In the genomic region with DNA sequence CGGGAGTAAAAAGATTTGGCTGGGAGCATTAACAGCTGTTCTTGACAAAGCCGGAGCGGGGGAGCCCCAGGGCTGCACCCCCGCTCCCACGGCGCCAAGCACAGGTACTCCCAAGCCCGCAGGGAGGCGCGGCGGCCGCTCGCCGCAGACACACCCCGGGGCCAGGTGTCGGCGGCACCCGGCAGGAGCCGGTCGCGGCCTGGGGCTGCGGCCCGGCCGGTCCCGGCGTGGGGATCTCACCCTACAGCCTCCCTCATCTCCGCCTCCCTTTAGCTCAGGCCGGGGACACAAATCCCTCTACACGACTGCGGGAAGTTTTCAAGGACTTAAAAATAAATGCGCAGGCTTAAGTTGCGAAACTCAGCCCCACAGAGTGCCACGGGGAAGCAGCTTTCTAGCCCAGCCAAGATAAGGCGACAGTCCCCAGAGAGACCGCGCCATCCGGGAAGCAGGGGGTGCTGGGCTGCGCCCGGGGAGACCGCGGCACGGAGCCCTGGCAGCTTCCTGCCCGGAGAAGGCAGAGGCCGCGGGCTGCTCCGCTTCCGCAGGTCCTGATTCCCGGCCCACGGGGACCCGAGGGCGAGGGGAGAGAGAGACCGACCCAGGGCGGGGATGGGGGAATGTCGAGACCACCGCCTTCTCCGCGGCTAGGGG, we compare ENCODE assay signal across 1 cellular context.
TF ChIP-seq lines count a peak whose summit lies in the region.

No MANE protein-coding gene starts in this region.

TF ChIP-seq in HEK293, 187 proteins besides CTCF, POLR2A, EP300 and RAD21 (continued from another document):
- TF ChIP-seq ZFP3 (tag by site-specific recombination; IDR thresholded peaks at IDR 0.05; ENCODE audit: low read depth) (no peak), ZNF561 (tag by site-specific recombination; IDR thresholded peaks at IDR 0.05; ENCODE audit: borderline replicate concordance) (peak; percentile 39; the same call in 1 of the 2 replicates), ZNF624 (tag by site-specific recombination; IDR thresholded peaks at IDR 0.05) (no peak), ZNF175 (tag by site-specific recombination; IDR thresholded peaks at IDR 0.05) (no peak), WT1 (tag by site-specific recombination; IDR thresholded peaks at IDR 0.05) (0 out of 2 replicates have a peak, but pooled peaks have one; percentile 9), ZNF132 (tag by site-specific recombination; IDR thresholded peaks at IDR 0.05; ENCODE audit: borderline replicate concordance) (no peak), ZNF501 (tag by site-specific recombination; IDR thresholded peaks at IDR 0.05) (no peak), ZNF311 (tag by site-specific recombination; IDR thresholded peaks at IDR 0.05; ENCODE audit: borderline replicate concordance) (no peak), ZBTB48 (tag by site-specific recombination; IDR thresholded peaks at IDR 0.05) (0 out of 2 replicates have a peak, but pooled peaks have one; percentile 68), ZNF510 (tag by site-specific recombination; IDR thresholded peaks at IDR 0.05; ENCODE audit: insufficient replicate concordance) (no peak), ZNF335 (tag by site-specific recombination; conservative IDR thresholded peaks at IDR 0.05) (peak; percentile 64), GLIS2 (tag by site-specific recombination; IDR thresholded peaks at IDR 0.05) (peak; percentile 69), ZNF548 (tag by site-specific recombination; IDR thresholded peaks at IDR 0.05) (no peak), ZNF2 (tag by site-specific recombination; IDR thresholded peaks at IDR 0.05) (peak; percentile 41; the same call in 1 of the 2 replicates), ZNF302 (tag by site-specific recombination; IDR thresholded peaks at IDR 0.05; ENCODE audit: low read depth) (no peak), MEIS1 (CRISPR knock-in tag; IDR thresholded peaks at IDR 0.05; ENCODE audit: borderline replicate concordance) (no peak), ZNF626 (tag by site-specific recombination; IDR thresholded peaks at IDR 0.05) (no peak), ZFP37 (tag by site-specific recombination; IDR thresholded peaks at IDR 0.05) (no peak), ZNF623 (tag by site-specific recombination; IDR thresholded peaks at IDR 0.05) (no peak), TCF7L2 (IDR thresholded peaks at IDR 0.05; ENCODE audit: borderline replicate concordance, low read depth, low read length) (no peak), ZNF362 (tag by site-specific recombination; IDR thresholded peaks at IDR 0.05) (no peak), ZNF423 (tag by site-specific recombination; IDR thresholded peaks at IDR 0.05) (peak; percentile 40; the same call in 1 of the 2 replicates), BCL11B (tag by site-specific recombination; IDR thresholded peaks at IDR 0.05; ENCODE audit: low read depth) (no peak), ZNF16 (tag by site-specific recombination; IDR thresholded peaks at IDR 0.05; ENCODE audit: low read depth) (no peak), REPIN1 (tag by site-specific recombination; IDR thresholded peaks at IDR 0.05; ENCODE audit: low read depth) (no peak), ZNF488 (tag by site-specific recombination; IDR thresholded peaks at IDR 0.05) (no peak), SALL2 (tag by site-specific recombination; IDR thresholded peaks at IDR 0.05; ENCODE audit: borderline replicate concordance) (no peak), ZNF248 (tag by site-specific recombination; IDR thresholded peaks at IDR 0.05) (no peak), KLF10 (tag by site-specific recombination; IDR thresholded peaks at IDR 0.05) (peak; percentile 32; the same call in 1 of the 2 replicates), KLF9 (tag by site-specific recombination; IDR thresholded peaks at IDR 0.05; ENCODE audit: low read depth) (no peak), ZNF239 (tag by site-specific recombination; IDR thresholded peaks at IDR 0.05) (no peak), ZBTB20 (tag by site-specific recombination; IDR thresholded peaks at IDR 0.05) (peak; percentile 60; the same call in 1 of the 2 replicates), ZEB2 (tag by site-specific recombination; IDR thresholded peaks at IDR 0.05) (peak; percentile 14), AEBP2 (tag by site-specific recombination; IDR thresholded peaks at IDR 0.05; ENCODE audit: borderline replicate concordance) (no peak)
- TF ChIP-seq, protein P1, sequence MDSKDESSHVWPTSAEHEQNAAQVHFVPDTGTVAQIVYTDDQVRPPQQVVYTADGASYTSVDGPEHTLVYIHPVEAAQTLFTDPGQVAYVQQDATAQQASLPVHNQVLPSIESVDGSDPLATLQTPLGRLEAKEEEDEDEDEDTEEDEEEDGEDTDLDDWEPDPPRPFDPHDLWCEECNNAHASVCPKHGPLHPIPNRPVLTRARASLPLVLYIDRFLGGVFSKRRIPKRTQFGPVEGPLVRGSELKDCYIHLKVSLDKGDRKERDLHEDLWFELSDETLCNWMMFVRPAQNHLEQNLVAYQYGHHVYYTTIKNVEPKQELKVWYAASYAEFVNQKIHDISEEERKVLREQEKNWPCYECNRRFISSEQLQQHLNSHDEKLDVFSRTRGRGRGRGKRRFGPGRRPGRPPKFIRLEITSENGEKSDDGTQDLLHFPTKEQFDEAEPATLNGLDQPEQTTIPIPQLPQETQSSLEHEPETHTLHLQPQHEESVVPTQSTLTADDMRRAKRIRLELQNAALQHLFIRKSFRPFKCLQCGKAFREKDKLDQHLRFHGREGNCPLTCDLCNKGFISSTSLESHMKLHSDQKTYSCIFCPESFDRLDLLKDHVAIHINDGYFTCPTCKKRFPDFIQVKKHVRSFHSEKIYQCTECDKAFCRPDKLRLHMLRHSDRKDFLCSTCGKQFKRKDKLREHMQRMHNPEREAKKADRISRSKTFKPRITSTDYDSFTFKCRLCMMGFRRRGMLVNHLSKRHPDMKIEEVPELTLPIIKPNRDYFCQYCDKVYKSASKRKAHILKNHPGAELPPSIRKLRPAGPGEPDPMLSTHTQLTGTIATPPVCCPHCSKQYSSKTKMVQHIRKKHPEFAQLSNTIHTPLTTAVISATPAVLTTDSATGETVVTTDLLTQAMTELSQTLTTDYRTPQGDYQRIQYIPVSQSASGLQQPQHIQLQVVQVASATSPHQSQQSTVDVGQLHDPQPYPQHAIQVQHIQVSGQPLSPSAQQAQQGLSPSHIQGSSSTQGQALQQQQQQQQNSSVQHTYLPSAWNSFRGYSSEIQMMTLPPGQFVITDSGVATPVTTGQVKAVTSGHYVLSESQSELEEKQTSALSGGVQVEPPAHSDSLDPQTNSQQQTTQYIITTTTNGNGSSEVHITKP (tag by site-specific recombination; IDR thresholded peaks at IDR 0.05), result peak; percentile 7; the same call in 1 of the 2 replicates
- TF ChIP-seq, protein P2, sequence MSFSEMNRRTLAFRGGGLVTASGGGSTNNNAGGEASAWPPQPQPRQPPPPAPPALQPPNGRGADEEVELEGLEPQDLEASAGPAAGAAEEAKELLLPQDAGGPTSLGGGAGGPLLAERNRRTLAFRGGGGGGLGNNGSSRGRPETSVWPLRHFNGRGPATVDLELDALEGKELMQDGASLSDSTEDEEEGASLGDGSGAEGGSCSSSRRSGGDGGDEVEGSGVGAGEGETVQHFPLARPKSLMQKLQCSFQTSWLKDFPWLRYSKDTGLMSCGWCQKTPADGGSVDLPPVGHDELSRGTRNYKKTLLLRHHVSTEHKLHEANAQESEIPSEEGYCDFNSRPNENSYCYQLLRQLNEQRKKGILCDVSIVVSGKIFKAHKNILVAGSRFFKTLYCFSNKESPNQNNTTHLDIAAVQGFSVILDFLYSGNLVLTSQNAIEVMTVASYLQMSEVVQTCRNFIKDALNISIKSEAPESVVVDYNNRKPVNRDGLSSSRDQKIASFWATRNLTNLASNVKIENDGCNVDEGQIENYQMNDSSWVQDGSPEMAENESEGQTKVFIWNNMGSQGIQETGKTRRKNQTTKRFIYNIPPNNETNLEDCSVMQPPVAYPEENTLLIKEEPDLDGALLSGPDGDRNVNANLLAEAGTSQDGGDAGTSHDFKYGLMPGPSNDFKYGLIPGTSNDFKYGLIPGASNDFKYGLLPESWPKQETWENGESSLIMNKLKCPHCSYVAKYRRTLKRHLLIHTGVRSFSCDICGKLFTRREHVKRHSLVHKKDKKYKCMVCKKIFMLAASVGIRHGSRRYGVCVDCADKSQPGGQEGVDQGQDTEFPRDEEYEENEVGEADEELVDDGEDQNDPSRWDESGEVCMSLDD (tag by site-specific recombination; IDR thresholded peaks at IDR 0.05), result no peak
- TF ChIP-seq, protein P3, sequence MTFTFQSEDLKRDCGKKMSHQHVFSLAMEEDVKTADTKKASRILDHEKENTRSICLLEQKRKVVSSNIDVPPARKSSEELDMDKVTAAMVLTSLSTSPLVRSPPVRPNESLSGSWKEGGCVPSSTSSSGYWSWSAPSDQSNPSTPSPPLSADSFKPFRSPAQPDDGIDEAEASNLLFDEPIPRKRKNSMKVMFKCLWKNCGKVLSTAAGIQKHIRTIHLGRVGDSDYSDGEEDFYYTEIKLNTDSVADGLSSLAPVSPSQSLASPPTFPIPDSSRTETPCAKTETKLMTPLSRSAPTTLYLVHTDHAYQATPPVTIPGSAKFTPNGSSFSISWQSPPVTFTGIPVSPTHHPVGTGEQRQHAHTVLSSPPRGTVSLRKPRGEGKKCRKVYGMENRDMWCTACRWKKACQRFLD (tag by site-specific recombination; IDR thresholded peaks at IDR 0.05), result no peak
- TF ChIP-seq, protein P4, sequence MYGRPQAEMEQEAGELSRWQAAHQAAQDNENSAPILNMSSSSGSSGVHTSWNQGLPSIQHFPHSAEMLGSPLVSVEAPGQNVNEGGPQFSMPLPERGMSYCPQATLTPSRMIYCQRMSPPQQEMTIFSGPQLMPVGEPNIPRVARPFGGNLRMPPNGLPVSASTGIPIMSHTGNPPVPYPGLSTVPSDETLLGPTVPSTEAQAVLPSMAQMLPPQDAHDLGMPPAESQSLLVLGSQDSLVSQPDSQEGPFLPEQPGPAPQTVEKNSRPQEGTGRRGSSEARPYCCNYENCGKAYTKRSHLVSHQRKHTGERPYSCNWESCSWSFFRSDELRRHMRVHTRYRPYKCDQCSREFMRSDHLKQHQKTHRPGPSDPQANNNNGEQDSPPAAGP (tag by site-specific recombination; IDR thresholded peaks at IDR 0.05), result no peak
- TF ChIP-seq, protein P5, sequence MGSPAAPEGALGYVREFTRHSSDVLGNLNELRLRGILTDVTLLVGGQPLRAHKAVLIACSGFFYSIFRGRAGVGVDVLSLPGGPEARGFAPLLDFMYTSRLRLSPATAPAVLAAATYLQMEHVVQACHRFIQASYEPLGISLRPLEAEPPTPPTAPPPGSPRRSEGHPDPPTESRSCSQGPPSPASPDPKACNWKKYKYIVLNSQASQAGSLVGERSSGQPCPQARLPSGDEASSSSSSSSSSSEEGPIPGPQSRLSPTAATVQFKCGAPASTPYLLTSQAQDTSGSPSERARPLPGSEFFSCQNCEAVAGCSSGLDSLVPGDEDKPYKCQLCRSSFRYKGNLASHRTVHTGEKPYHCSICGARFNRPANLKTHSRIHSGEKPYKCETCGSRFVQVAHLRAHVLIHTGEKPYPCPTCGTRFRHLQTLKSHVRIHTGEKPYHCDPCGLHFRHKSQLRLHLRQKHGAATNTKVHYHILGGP (tag by site-specific recombination; IDR thresholded peaks at IDR 0.05), result no peak
